19 cellular contexts compared by ENCODE assay signal in genomic region chr2:20264629-20265028, GRCh38.
"Had no signal": no experiment of that assay in that cellular context is flagged by ENCODE, and none has a peak within 500 bp of the region (broad histone marks: within the 10 kb centered on the region; RNA-seq: fewer than 3 reads in every experiment).

No MANE protein-coding gene starts in this region.

- H3K4me3 Mint-ChIP-seq: activated CD4-positive, alpha-beta T cell treated with anti-CD3 and anti-CD28 coated beads, Interleukin-2, amount 10 ng/mL, durations not matched to agents 24 days and 14 days; activated T-helper 17 cell treated with anti-CD3 and anti-CD28 coated beads, Interleukin-2, amount 50 U/mL, for 72 hours; dendritic cell treated with granulocyte-macrophage colony-stimulating factor and Interleukin-4, amounts not matched to agents 40 ng/mL and 50 ng/mL, for 4 days had no signal

- ATAC-seq: activated T-helper 17 cell treated with anti-CD3 and anti-CD28 coated beads, Interleukin-2, amount 50 U/mL, for 72 hours; esophagus mucosa; gastrocnemius medialis; heart left ventricle; psoas muscle; right cardiac atrium; stimulated activated naive CD8-positive, alpha-beta T cell treated with anti-CD3 and anti-CD28 coated beads, Interleukin-15, Interleukin-2, amounts not matched to agents 100 U/mL and 50 U/mL, for 24 hours had no signal

- H3K9me3 Mint-ChIP-seq: activated CD4-positive, alpha-beta T cell treated with anti-CD3 and anti-CD28 coated beads, Interleukin-2, amount 10 ng/mL, durations not matched to agents 24 days and 14 days; activated T-helper 17 cell treated with anti-CD3 and anti-CD28 coated beads, Interleukin-2, amount 50 U/mL, for 72 hours; dendritic cell treated with granulocyte-macrophage colony-stimulating factor and Interleukin-4, amounts not matched to agents 40 ng/mL and 50 ng/mL, for 4 days had no signal

- H3K9me3 ChIP-seq: gastrocnemius medialis, heart left ventricle, left ventricle myocardium inferior, psoas muscle, tibial artery had no signal

- DNase-seq: activated CD4-positive, alpha-beta T cell treated with anti-CD3 and anti-CD28 coated beads, Interleukin-2, amount 10 ng/mL, durations not matched to agents 24 days and 14 days; activated naive CD4-positive, alpha-beta T cell; activated T-cell treated with anti-CD3 and anti-CD28 coated beads for 4 hours; effector CD8-positive, alpha-beta T cell; gastrocnemius medialis; heart left ventricle; left ventricle myocardium inferior; mammary epithelial cell; midbrain; psoas muscle; right cardiac atrium; stimulated activated naive CD8-positive, alpha-beta T cell treated with anti-CD3 and anti-CD28 coated beads, Interleukin-15, Interleukin-2, amounts not matched to agents 100 U/mL and 50 U/mL, for 24 hours; substantia nigra; tibial artery had no signal

- H3K27ac ChIP-seq: cardiac muscle cell, gastrocnemius medialis, heart left ventricle, left ventricle myocardium inferior, psoas muscle, tibial artery had no signal

- H3K4me1 ChIP-seq: gastrocnemius medialis, heart left ventricle, left ventricle myocardium inferior, psoas muscle, tibial artery had no signal

- FAIRE-seq: kidney had no signal

- H3K4me3 ChIP-seq: cardiac muscle cell, gastrocnemius medialis, heart left ventricle, left ventricle myocardium inferior, psoas muscle, tibial artery had no signal

- H3K27ac Mint-ChIP-seq: activated CD4-positive, alpha-beta T cell treated with anti-CD3 and anti-CD28 coated beads, Interleukin-2, amount 10 ng/mL, durations not matched to agents 24 days and 14 days; activated T-helper 17 cell treated with anti-CD3 and anti-CD28 coated beads, Interleukin-2, amount 50 U/mL, for 72 hours; dendritic cell treated with granulocyte-macrophage colony-stimulating factor and Interleukin-4, amounts not matched to agents 40 ng/mL and 50 ng/mL, for 4 days had no signal

- H3K27me3 Mint-ChIP-seq: activated CD4-positive, alpha-beta T cell treated with anti-CD3 and anti-CD28 coated beads, Interleukin-2, amount 10 ng/mL, durations not matched to agents 24 days and 14 days; activated T-helper 17 cell treated with anti-CD3 and anti-CD28 coated beads, Interleukin-2, amount 50 U/mL, for 72 hours; dendritic cell treated with granulocyte-macrophage colony-stimulating factor and Interleukin-4, amounts not matched to agents 40 ng/mL and 50 ng/mL, for 4 days had no signal

- H3K27me3 ChIP-seq: cardiac muscle cell, gastrocnemius medialis, heart left ventricle, tibial artery had no signal
